ENCODE assay signal across 17 cellular contexts in the genomic region with DNA sequence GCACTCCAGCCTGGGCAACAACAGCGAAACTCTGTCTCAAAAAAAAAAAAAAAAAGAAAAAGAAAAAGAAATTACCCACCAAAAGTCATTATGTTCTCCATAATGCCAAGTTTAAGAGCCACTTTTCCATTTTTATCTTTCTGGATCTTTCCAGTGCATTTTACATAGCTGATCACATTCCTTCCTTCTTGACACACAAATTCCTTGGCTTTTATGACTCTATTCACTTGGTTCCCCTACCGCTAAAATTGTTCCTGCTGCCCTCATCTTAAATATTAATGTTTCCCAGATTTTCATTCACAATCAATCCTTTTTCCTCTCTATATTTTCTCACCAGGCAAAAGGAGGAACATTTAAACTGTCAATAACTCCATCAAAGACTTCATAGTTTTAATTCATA. TPM values are rescaled to one million over a fixed set of nuclear protein-coding genes. Genes with fewer than 3 reads are reported as not detected.
A peak's percentile ranks its signal among the peaks of the same experiment; 100 is the strongest.
DNase-seq lines count a peak whose midpoint lies in the region; ATAC-seq and TF ChIP-seq lines count a peak whose summit lies in the region.
"Had no signal": no experiment of that assay in that cellular context is flagged by ENCODE, and none has a peak within 500 bp of the region (broad histone marks: within the 10 kb centered on the region; RNA-seq: fewer than 3 reads in every experiment).

No MANE protein-coding gene starts in this region.

- no peaks in the 10 kb centered on the region for H3K79me2 ChIP-seq in mammary epithelial cell (ENCODE audit: insufficient read depth, low read length)

- no peaks in the 10 kb centered on the region for H3K27me3 ChIP-seq in naive thymus-derived CD4-positive, alpha-beta T cell (ENCODE audit: control insufficient read depth in 2 of 2, insufficient read depth in 2 of 2, low read length in 2 of 2)
- H3K27me3 ChIP-seq in mammary epithelial cell (ENCODE audit: insufficient read depth, low read length), result no peaks in the 10 kb centered on the region

- peaks cover 0 to 38% (median 12%) of the 10 kb centered on the region in 3 experiments for H3K36me3 ChIP-seq in naive thymus-derived CD4-positive, alpha-beta T cell (ENCODE audit: control insufficient read depth in 2 of 3, insufficient read depth in 3 of 3, low read length in 3 of 3)
- H3K36me3 ChIP-seq in mammary epithelial cell (ENCODE audit: insufficient read depth, low read length), result peaks cover 5% of the 10 kb centered on the region

- peaks cover 66% of the 10 kb centered on the region for H3K36me3 Mint-ChIP-seq in activated CD4-positive, alpha-beta T cell treated with anti-CD3 and anti-CD28 coated beads for 36 hours (ENCODE audit: low read depth)
- peaks cover 63% of the 10 kb centered on the region for H3K36me3 Mint-ChIP-seq in HFFc6 (ENCODE audit: low read depth)
- H3K36me3 Mint-ChIP-seq in naive thymus-derived CD4-positive, alpha-beta T cell, result peaks cover 26 to 74% (median 66%) of the 10 kb centered on the region in 5 donors
- H3K36me3 Mint-ChIP-seq in stimulated activated naive B cell treated with anti-CD40 and anti-IgM and Interleukin-4, amounts not matched to agents 10 μg/mL and 1 μg/mL and 100 μg/mL, for 72 hours, result peaks cover 56 to 65% of the 10 kb centered on the region in 2 donors

- H3K9ac ChIP-seq in mammary epithelial cell (ENCODE audit: insufficient read depth, low read length), result no peak overlapping the region

- H3K4me1 ChIP-seq in naive thymus-derived CD4-positive, alpha-beta T cell (ENCODE audit: control insufficient read depth in 2 of 2, insufficient read depth in 2 of 2, low read length in 2 of 2), result peaks cover 0 to 15% of the 10 kb centered on the region in 2 donors
- H3K4me1 ChIP-seq in mammary epithelial cell (ENCODE audit: insufficient read depth, low read length), result no peaks in the 10 kb centered on the region
- H3K4me1 ChIP-seq: Caco-2 had no signal

- no peak overlapping the region for H3K4me3 ChIP-seq in naive thymus-derived CD4-positive, alpha-beta T cell (ENCODE audit: low read length)
- H3K4me3 ChIP-seq in mammary epithelial cell (replicated peaks in 1 of 3; ENCODE audit: insufficient read depth in 1 of 3, low read depth in 2 of 3, low read length in 3 of 3), result no peak overlapping the region

- peaks cover 6% of the 10 kb centered on the region for H3K9me3 Mint-ChIP-seq in activated CD4-positive, alpha-beta T cell treated with anti-CD3 and anti-CD28 coated beads for 36 hours (ENCODE audit: low read depth)
- no peaks in the 10 kb centered on the region for H3K9me3 Mint-ChIP-seq in HFFc6
- H3K9me3 Mint-ChIP-seq in naive thymus-derived CD4-positive, alpha-beta T cell, result peaks cover 0 to 9% (median 3%) of the 10 kb centered on the region in 11 donors
- peaks cover 0 to 3% of the 10 kb centered on the region in 2 donors for H3K9me3 Mint-ChIP-seq in stimulated activated naive B cell treated with anti-CD40 and anti-IgM and Interleukin-4, amounts not matched to agents 10 μg/mL and 1 μg/mL and 100 μg/mL, for 72 hours

- TF ChIP-seq CTCF in HFFc6 (IDR thresholded peaks at IDR 0.05) (no peak), mammary epithelial cell (conservative IDR thresholded peaks at IDR 0.05 in 1 of 2, IDR thresholded peaks at IDR 0.05 in 1 of 2; ENCODE audit: extremely low read depth in 1 of 2, insufficient read depth in 1 of 2, low read depth in 1 of 2, low read length in 2 of 2) (no peak)

- no peak overlapping the region for H3K4me2 ChIP-seq in mammary epithelial cell (ENCODE audit: insufficient read depth, low read depth, low read length)

- H2AFZ ChIP-seq in mammary epithelial cell (ENCODE audit: low read depth, low read length), result no peak overlapping the region

- H3K4me3 Mint-ChIP-seq in activated CD4-positive, alpha-beta T cell treated with anti-CD3 and anti-CD28 coated beads for 36 hours, result no peak overlapping the region
- H3K4me3 Mint-ChIP-seq in HFFc6, result 0 out of 2 replicates have a peak overlapping the region, but pooled peaks have one; percentile 3
- H3K4me3 Mint-ChIP-seq in naive thymus-derived CD4-positive, alpha-beta T cell, result peak overlapping the region in 5 of 10 donors; percentile 9 to 63 (median 29)
- no peak overlapping the region for H3K4me3 Mint-ChIP-seq in stimulated activated naive B cell treated with anti-CD40 and anti-IgM and Interleukin-4, amounts not matched to agents 10 μg/mL and 1 μg/mL and 100 μg/mL, for 72 hours

- H3K9me3 ChIP-seq in naive thymus-derived CD4-positive, alpha-beta T cell (ENCODE audit: control insufficient read depth in 2 of 3, low read length in 3 of 3), result no peaks in the 10 kb centered on the region
- H3K9me3 ChIP-seq in mammary epithelial cell (replicated peaks; ENCODE audit: insufficient read depth, low read length), result no peaks in the 10 kb centered on the region
- H3K9me3 ChIP-seq: Caco-2 had no signal

- dilution Hi-C loops in mammary epithelial cell (cut with HindIII; ENCODE audit: low sequenced_read_pairs), result no loop called here

- no peak overlapping the region for H3K27ac ChIP-seq in naive thymus-derived CD4-positive, alpha-beta T cell (ENCODE audit: low read depth, low read length)
- H3K27ac ChIP-seq in mammary epithelial cell (ENCODE audit: insufficient read depth, low read depth, low read length), result no peak overlapping the region

- H3K27me3 Mint-ChIP-seq in activated CD4-positive, alpha-beta T cell treated with anti-CD3 and anti-CD28 coated beads for 36 hours, result no peaks in the 10 kb centered on the region
- H3K27me3 Mint-ChIP-seq in HFFc6 (ENCODE audit: insufficient read depth), result peaks cover 2% of the 10 kb centered on the region; the same call in 1 of the 2 replicates
- no peaks in the 10 kb centered on the region for H3K27me3 Mint-ChIP-seq in naive thymus-derived CD4-positive, alpha-beta T cell
- H3K27me3 Mint-ChIP-seq in stimulated activated naive B cell treated with anti-CD40 and anti-IgM and Interleukin-4, amounts not matched to agents 10 μg/mL and 1 μg/mL and 100 μg/mL, for 72 hours, result no peaks in the 10 kb centered on the region

- POLR2A ChIA-PET in activated CD4-positive, alpha-beta T cell treated with anti-CD3 and anti-CD28 coated beads for 36 hours (lab: Charles Lee), result no interaction called here
- POLR2A ChIA-PET in naive thymus-derived CD4-positive, alpha-beta T cell (lab: Charles Lee), result no interaction called here

- ATAC-seq in activated CD4-positive, alpha-beta T cell treated with anti-CD3 and anti-CD28 coated beads for 36 hours, result no peak
- no peak for ATAC-seq in naive thymus-derived CD4-positive, alpha-beta T cell
- ATAC-seq in stimulated activated naive B cell treated with anti-CD40 and anti-IgM and Interleukin-4, amounts not matched to agents 10 μg/mL and 1 μg/mL and 100 μg/mL, for 72 hours (replicated peaks), result no peak
- ATAC-seq: HCT116, Panc1 had no signal

- H4K20me1 ChIP-seq in mammary epithelial cell (ENCODE audit: insufficient read depth, low read length), result no peaks in the 10 kb centered on the region

- H3K4me1 Mint-ChIP-seq in activated CD4-positive, alpha-beta T cell treated with anti-CD3 and anti-CD28 coated beads for 36 hours, result peaks cover 28% of the 10 kb centered on the region
- H3K4me1 Mint-ChIP-seq in HFFc6 (ENCODE audit: low read depth), result peaks cover 36% of the 10 kb centered on the region
- H3K4me1 Mint-ChIP-seq in naive thymus-derived CD4-positive, alpha-beta T cell, result peaks cover 14 to 71% (median 57%) of the 10 kb centered on the region in 7 donors
- H3K4me1 Mint-ChIP-seq in stimulated activated naive B cell treated with anti-CD40 and anti-IgM and Interleukin-4, amounts not matched to agents 10 μg/mL and 1 μg/mL and 100 μg/mL, for 72 hours, result peaks cover 5 to 11% of the 10 kb centered on the region in 2 donors

- CTCF ChIA-PET in activated CD4-positive, alpha-beta T cell treated with anti-CD3 and anti-CD28 coated beads for 36 hours (lab: Charles Lee), result no interaction called here
- CTCF ChIA-PET in naive thymus-derived CD4-positive, alpha-beta T cell (lab: Charles Lee), result no interaction called here
- CTCF ChIA-PET in mammary epithelial cell (lab: Charles Lee; ENCODE audit: low non-redundant PET), result no interaction called here

- intact Hi-C loops in activated CD4-positive, alpha-beta T cell treated with anti-CD3 and anti-CD28 coated beads for 36 hours (cut with DNase I, micrococcal nuclease), result no loop called here
- intact Hi-C loops in naive thymus-derived CD4-positive, alpha-beta T cell (cut with micrococcal nuclease), result no loop called here
- intact Hi-C loops in mammary epithelial cell (cut with micrococcal nuclease), result no loop called here

- in situ Hi-C loops in mammary epithelial cell (cut with MboI; ENCODE audit: low sequenced_read_pairs in 2 of 2), result no loop called here

- WGBS in mammary epithelial cell (ENCODE audit: low coverage, missing lambda C conversion rate), result 96% methylated on average over 2 of the region's 2 CpGs

- no peak for DNase-seq in activated CD4-positive, alpha-beta T cell treated with anti-CD3 and anti-CD28 coated beads for 36 hours
- DNase-seq in activated CD4-positive, alpha-beta T cell treated with anti-CD3 and anti-CD28 coated beads for 4 hours, result no peak
- peak; percentile 35 for DNase-seq in AG20443 (ENCODE audit: low spot score)
- no peak for DNase-seq in HFFc6
- DNase-seq in naive thymus-derived CD4-positive, alpha-beta T cell, result no peak
- no peak for DNase-seq in inferior parietal cortex (ENCODE audit: extremely low spot score)
- no peak for DNase-seq in stimulated activated naive B cell treated with anti-CD40 and anti-IgM and Interleukin-4, amounts not matched to agents 10 μg/mL and 1 μg/mL and 100 μg/mL, for 72 hours
- no peak for DNase-seq in mammary epithelial cell
- DNase-seq: C1 segment of cervical spinal cord, Caco-2, NCI-H1105 treated with DMSO at 0.1 percent for 48 hours, NCI-H1694 treated with DMSO at 0.1 percent for 48 hours, NCI-H2107, NCI-H226, NCI-H524 treated with DMSO at 0.1 percent for 48 hours had no signal

- peak overlapping the region; percentile 55 for H3K27ac Mint-ChIP-seq in activated CD4-positive, alpha-beta T cell treated with anti-CD3 and anti-CD28 coated beads for 36 hours
- H3K27ac Mint-ChIP-seq in HFFc6, result no peak overlapping the region
- peak overlapping the region in 5 of 9 donors; percentile 1 to 70 (median 14) for H3K27ac Mint-ChIP-seq in naive thymus-derived CD4-positive, alpha-beta T cell
- H3K27ac Mint-ChIP-seq in stimulated activated naive B cell treated with anti-CD40 and anti-IgM and Interleukin-4, amounts not matched to agents 10 μg/mL and 1 μg/mL and 100 μg/mL, for 72 hours, result no peak overlapping the region

- no TSS peak for BruUV-seq in mammary epithelial cell (replicated peaks; lab: Mats Ljungman, UMichigan)

RNA-seq across cellular contexts. Expression of a gene that starts 20.2 kb away (rescaled TPM):
- total RNA-seq in activated CD4-positive, alpha-beta T cell treated with anti-CD3 and anti-CD28 coated beads for 36 hours, result 10 to 100 TPM; 11.3 to 12.3 TPM
- total RNA-seq in HFFc6 (2021; fragmentation: NEBNext Ultra II Directional; extraction: Animal tissue kit (Norgen Biotek cat#: 25700)), result 1 to 10 TPM; 6.6 to 9.6 (median 8.5) TPM
- total RNA-seq in naive thymus-derived CD4-positive, alpha-beta T cell, result 10 to 100 TPM; 22.1 to 50.2 (median 41.4) TPM
- 10 to 100 TPM; 41.0 to 48.9 TPM for polyA plus RNA-seq in naive thymus-derived CD4-positive, alpha-beta T cell
- 10 to 100 TPM; 10.2 to 20.3 TPM for total RNA-seq in mammary epithelial cell
- polyA plus RNA-seq in mammary epithelial cell, result 2.8 TPM
- 4.3 TPM for polyA minus RNA-seq in mammary epithelial cell

RNA-seq across cellular contexts. Expression of a gene that starts 20.4 kb away (rescaled TPM):
- 1 to 10 TPM; 5.7 to 6.6 TPM for total RNA-seq in activated CD4-positive, alpha-beta T cell treated with anti-CD3 and anti-CD28 coated beads for 36 hours
- 10 to 100 TPM in 2 of 6 experiments, 1 to 10 TPM in 4; 7.5 to 13.7 (median 9.3) TPM for total RNA-seq in HFFc6 (2021; fragmentation: NEBNext Ultra II Directional; extraction: Animal tissue kit (Norgen Biotek cat#: 25700))
- 10 to 100 TPM; 11.0 to 17.5 (median 15.0) TPM for total RNA-seq in naive thymus-derived CD4-positive, alpha-beta T cell
- polyA plus RNA-seq in naive thymus-derived CD4-positive, alpha-beta T cell, result 10 to 100 TPM in 1 of 2 donors, 1 to 10 TPM in 1; 8.7 to 12.0 TPM
- total RNA-seq in mammary epithelial cell, result 10 to 100 TPM; 10.4 to 18.7 TPM
- 4.5 TPM for polyA plus RNA-seq in mammary epithelial cell
- polyA minus RNA-seq in mammary epithelial cell, result 16.5 TPM

Comparison
In these comparisons a context has a peak if more than half of its experiments do, and no peak if none do; other contexts are left out.
1. H3K27ac Mint-ChIP-seq: peak in activated CD4-positive, alpha-beta T cell treated with anti-CD3 and anti-CD28 coated beads for 36 hours (single experiment) and naive thymus-derived CD4-positive, alpha-beta T cell (5 of 9); none in HFFc6 (single experiment) and stimulated activated naive B cell treated with anti-CD40 and anti-IgM and Interleukin-4, amounts not matched to agents 10 μg/mL and 1 μg/mL and 100 μg/mL, for 72 hours (single experiment).